10 cellular contexts compared by ENCODE assay signal in the genomic region with DNA sequence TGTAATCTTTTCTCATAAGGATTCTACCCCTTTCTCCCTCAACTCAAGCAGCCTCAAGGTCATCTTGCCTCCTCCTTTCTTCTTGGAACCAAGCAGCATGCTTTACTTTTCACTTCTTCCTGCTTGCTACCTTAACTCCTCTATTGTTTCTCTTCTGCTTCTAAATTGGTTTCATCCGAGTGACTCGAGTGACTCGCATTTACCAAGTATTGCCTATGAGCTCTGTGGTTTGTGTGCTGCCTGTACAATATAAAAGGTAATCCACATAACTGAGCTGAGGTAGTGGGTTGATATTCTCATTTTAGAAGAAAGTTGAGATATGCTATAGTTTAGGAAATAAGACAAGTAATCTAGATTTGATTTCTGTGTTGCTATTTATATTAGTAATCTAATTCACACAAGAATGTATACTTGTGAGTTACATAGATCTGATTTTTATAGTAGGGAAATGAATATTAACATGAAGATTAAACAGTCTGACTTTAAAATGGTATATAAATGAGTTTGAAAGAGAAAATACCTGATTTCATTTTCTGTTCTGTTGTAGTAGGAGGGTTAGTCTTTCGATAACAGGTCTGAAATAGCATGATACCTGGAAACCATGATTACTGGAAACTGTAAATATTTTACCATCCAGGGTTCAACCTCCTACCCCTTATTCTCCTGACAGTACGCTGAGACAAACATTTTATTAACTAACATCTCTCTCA. TPM values are rescaled to one million over a fixed set of nuclear protein-coding genes. Genes with fewer than 3 reads are reported as not detected.
DNase-seq lines count a peak whose midpoint lies in the region; ATAC-seq and TF ChIP-seq lines count a peak whose summit lies in the region.
"Had no signal": no experiment of that assay in that cellular context is flagged by ENCODE, and none has a peak within 500 bp of the region (broad histone marks: within the 10 kb centered on the region; RNA-seq: fewer than 3 reads in every experiment).

No MANE protein-coding gene starts in this region.

- H3K27me3 ChIP-seq in Panc1 (ENCODE audit: control insufficient read depth, insufficient read depth, low read length) = no peaks in the 10 kb centered on the region

- no peak overlapping the region for H3K27ac ChIP-seq in Panc1 (ENCODE audit: low read length)
- H3K27ac ChIP-seq: VCaP had no signal

- ATAC-seq in GM18868 (IDR thresholded peaks at IDR 0.05; ENCODE audit: unreplicated experiment) (peak; percentile 80), HG02852 (IDR thresholded peaks at IDR 0.05; ENCODE audit: unreplicated experiment) (peak; percentile 75), Panc1 (peak; percentile 70), GM21723 (IDR thresholded peaks at IDR 0.05; ENCODE audit: unreplicated experiment) (no peak), Right ventricle myocardium inferior (no peak)

- TF ChIP-seq CTCF in Panc1 (IDR thresholded peaks at IDR 0.05) = no peak

- H3K4me3 ChIP-seq in Panc1 (ENCODE audit: low read depth in 2 of 2, low read length in 2 of 2) = peak overlapping the region in 1 of 2 experiments; percentile 21; a peak in 2 of 4 replicates

- H3K4me1 ChIP-seq in Panc1 (ENCODE audit: control insufficient read depth, insufficient read depth, low read length) = no peaks in the 10 kb centered on the region; the same call in 1 of the 2 replicates

- POLR2A ChIA-PET in Panc1 (lab: Charles Lee) = no interaction called here

- no peaks in the 10 kb centered on the region for H3K36me3 ChIP-seq in Panc1 (ENCODE audit: control insufficient read depth, insufficient read depth, low read length)

- intact Hi-C loops in Panc1 (cut with micrococcal nuclease; ENCODE audit: unreplicated experiment) = no loop called here
- intact Hi-C loops in Right ventricle myocardium inferior (cut with DNase I) = no loop called here

- in situ Hi-C loops in Panc1 (cut with HindIII; ENCODE audit: low pct_unique_long_range_greater_than_20kb, low sequenced_read_pairs) = no loop called here

- CTCF ChIA-PET in Panc1 (lab: Charles Lee) = no interaction called here

- DNase-seq in Panc1 (ENCODE audit: low read depth, low spot score) (no peak), kidney glomerular epithelial cell (lab: John Stamatoyannopoulos, UW) (peak; percentile 51), NCI-H524 treated with DMSO at 0.1 percent for 48 hours (lab: John Stamatoyannopoulos, UW) (no peak), Right ventricle myocardium inferior (ENCODE audit: missing footprints) (no peak)

- no TSS peak for BruUV-seq in Panc1 (replicated peaks; lab: Mats Ljungman, UMichigan)

- no peaks in the 10 kb centered on the region for H3K9me3 ChIP-seq in Panc1 (ENCODE audit: control insufficient read depth, insufficient read depth, low read depth, low read length)

RNA-seq across cellular contexts. Expression of gene HHLA2, which starts 5.5 kb away (rescaled TPM):
- total RNA-seq in Panc1 (2021; ENCODE audit: unreplicated experiment) = not detected
- not detected for polyA plus RNA-seq in Panc1 (2012; ENCODE audit: insufficient read length)
- total RNA-seq in Right ventricle myocardium inferior = not detected
- total RNA-seq: NCI-H460, osteocyte had no signal

Comparison
In these comparisons a context has a peak if more than half of its experiments do, and no peak if none do; other contexts are left out.
1. ATAC-seq: peak in GM18868 (single experiment), HG02852 (single experiment) and Panc1 (single experiment); none in GM21723 (single experiment) and Right ventricle myocardium inferior (single experiment).